Comparison of ENCODE assay signal across 14 cellular contexts in genomic region chr7:96284240-96284639, GRCh38. TPM values are rescaled to one million over a fixed set of nuclear protein-coding genes. Genes with fewer than 3 reads are reported as not detected.
DNase-seq lines count a peak whose midpoint lies in the region; ATAC-seq and TF ChIP-seq lines count a peak whose summit lies in the region.
"Had no signal": no experiment of that assay in that cellular context is flagged by ENCODE, and none has a peak within 500 bp of the region (broad histone marks: within the 10 kb centered on the region; RNA-seq: fewer than 3 reads in every experiment).

No MANE protein-coding gene starts in this region.

- H3K4me3 Mint-ChIP-seq in activated T-cell treated with anti-CD3 and anti-CD28 coated beads, Interleukin-2, amount 50 U/mL, for 24 hours = no peak overlapping the region
- H3K4me3 Mint-ChIP-seq in activated T-cell treated with anti-CD3 and anti-CD28 coated beads, Interleukin-2, amount 50 U/mL, for 4 hours = no peak overlapping the region
- no peak overlapping the region for H3K4me3 Mint-ChIP-seq in CD4-positive, alpha-beta T cell
- no peak overlapping the region for H3K4me3 Mint-ChIP-seq in CD14-positive monocyte

- H3K23ac ChIP-seq in IMR-90 (ENCODE audit: low read depth, low read length) = no peak overlapping the region

- H2AK9ac ChIP-seq in IMR-90 (replicated peaks; ENCODE audit: low read depth, low read length, poor library complexity) = no peak overlapping the region

- peak overlapping the region; percentile 88 for H3K27ac Mint-ChIP-seq in activated T-cell treated with anti-CD3 and anti-CD28 coated beads, Interleukin-2, amount 50 U/mL, for 24 hours
- peak overlapping the region; percentile 84 for H3K27ac Mint-ChIP-seq in CD4-positive, alpha-beta T cell
- H3K27ac Mint-ChIP-seq in CD14-positive monocyte = no peak overlapping the region

- H4K8ac ChIP-seq in IMR-90 (ENCODE audit: low read depth in 2 of 2, low read length in 2 of 2) = no peak overlapping the region

- H3K36me3 ChIP-seq in IMR-90 (ENCODE audit: control insufficient read depth, insufficient read depth, low read length) = no peaks in the 10 kb centered on the region
- H3K36me3 ChIP-seq in effector memory CD4-positive, alpha-beta T cell (ENCODE audit: control insufficient read depth, insufficient read depth, low read length) = no peaks in the 10 kb centered on the region
- H3K36me3 ChIP-seq: BE2C had no signal

- ATAC-seq in activated T-cell treated with anti-CD3 and anti-CD28 coated beads, Interleukin-2, amount 50 U/mL, for 4 hours = no peak
- ATAC-seq in CD4-positive, alpha-beta T cell (ENCODE audit: poor library complexity) = no peak
- no peak for ATAC-seq in IMR-90 (ENCODE audit: low read depth)
- ATAC-seq: HCT116 had no signal

- no peak overlapping the region for H3K27ac ChIP-seq in CD4-positive, alpha-beta T cell (ENCODE audit: low read depth, low read length)
- H3K27ac ChIP-seq in IMR-90 (ENCODE audit: insufficient read depth, low read length) = no peak overlapping the region
- peak overlapping the region; percentile 12 for H3K27ac ChIP-seq in effector memory CD4-positive, alpha-beta T cell (ENCODE audit: insufficient read depth, low read length, poor library complexity, severe bottlenecking)
- H3K27ac ChIP-seq: C4-2B, GM23248, HL-60 had no signal

- no peak for TF ChIP-seq POLR2A in IMR-90 (IDR thresholded peaks at IDR 0.05; ENCODE audit: low read depth, low read length)

- no CpG with 5 or more reads among the region's 2 CpGs for WGBS in IMR-90 (ENCODE audit: extremely low coverage in 2 of 2, insufficient read length in 1 of 2), 2 experiments

- H3K79me1 ChIP-seq in IMR-90 (ENCODE audit: low read depth in 1 of 2, low read length in 2 of 2) = peaks cover 22 to 23% of the 10 kb centered on the region in 2 experiments; a peak in 3 of 4 replicates

- H2BK5ac ChIP-seq in IMR-90 (ENCODE audit: low read depth, low read length, poor library complexity, severe bottlenecking) = no peak overlapping the region

- peaks cover 48% of the 10 kb centered on the region for H3K4me1 Mint-ChIP-seq in activated T-cell treated with anti-CD3 and anti-CD28 coated beads, Interleukin-2, amount 50 U/mL, for 24 hours (ENCODE audit: low read depth)
- peaks cover 40% of the 10 kb centered on the region for H3K4me1 Mint-ChIP-seq in activated T-cell treated with anti-CD3 and anti-CD28 coated beads, Interleukin-2, amount 50 U/mL, for 4 hours (ENCODE audit: low read depth)
- H3K4me1 Mint-ChIP-seq in CD4-positive, alpha-beta T cell (ENCODE audit: low read depth) = peaks cover 47% of the 10 kb centered on the region
- H3K4me1 Mint-ChIP-seq in CD14-positive monocyte = peaks cover 24% of the 10 kb centered on the region

- POLR2A ChIA-PET in CD4-positive, alpha-beta T cell (lab: Charles Lee) = no interaction called here
- POLR2A ChIA-PET in IMR-90 (lab: Charles Lee; ENCODE audit: unreplicated experiment) = no interaction called here

- no peak overlapping the region for H2BK15ac ChIP-seq in IMR-90 (ENCODE audit: low read depth, low read length)

- peaks cover 37% of the 10 kb centered on the region for H3K36me3 Mint-ChIP-seq in activated T-cell treated with anti-CD3 and anti-CD28 coated beads, Interleukin-2, amount 50 U/mL, for 24 hours (ENCODE audit: low read depth)
- peaks cover 6% of the 10 kb centered on the region for H3K36me3 Mint-ChIP-seq in activated T-cell treated with anti-CD3 and anti-CD28 coated beads, Interleukin-2, amount 50 U/mL, for 4 hours (ENCODE audit: insufficient read depth)
- peaks cover 3% of the 10 kb centered on the region for H3K36me3 Mint-ChIP-seq in CD4-positive, alpha-beta T cell (ENCODE audit: low read depth)
- peaks cover 14 to 46% of the 10 kb centered on the region in 2 donors for H3K36me3 Mint-ChIP-seq in CD14-positive monocyte

- no TSS peak for BruUV-seq in IMR-90 (replicated peaks; lab: Mats Ljungman, UMichigan)

- CTCF ChIA-PET in CD4-positive, alpha-beta T cell (lab: Charles Lee) = no interaction called here
- CTCF ChIA-PET in IMR-90 (lab: Yijun Ruan, JAX) = interaction anchor here (0.6 kb wide), 1 partner anchor 98 kb away, joined by 5 read pairs; no protein-coding TSS in a partner anchor

- intact Hi-C loops in CD4-positive, alpha-beta T cell (cut with DNase I, micrococcal nuclease) = no loop called here
- intact Hi-C loops in IMR-90 (cut with micrococcal nuclease) = no loop called here
- intact Hi-C loops in CD14-positive monocyte (cut with micrococcal nuclease) = no loop called here

- TF ChIP-seq CTCF in CD4-positive, alpha-beta T cell (IDR thresholded peaks at IDR 0.05) = no peak
- no peak for TF ChIP-seq CTCF in IMR-90 (conservative IDR thresholded peaks at IDR 0.05; ENCODE audit: low read depth, low read length)
- no peak for TF ChIP-seq CTCF in CD14-positive monocyte (IDR thresholded peaks at IDR 0.05)

- no peak overlapping the region for H4K91ac ChIP-seq in IMR-90 (ENCODE audit: insufficient read depth, low read depth, low read length)

- no peak overlapping the region for H3K4me2 ChIP-seq in IMR-90 (ENCODE audit: low read depth, low read length)

- dilution Hi-C loops in IMR-90 (cut with HindIII; ENCODE audit: low sequenced_read_pairs, unreplicated experiment) = no loop called here

- no peak overlapping the region for H3K18ac ChIP-seq in IMR-90 (ENCODE audit: low read depth, low read length)

- H3K9me3 Mint-ChIP-seq in activated T-cell treated with anti-CD3 and anti-CD28 coated beads, Interleukin-2, amount 50 U/mL, for 24 hours = peaks cover 14% of the 10 kb centered on the region
- no peaks in the 10 kb centered on the region for H3K9me3 Mint-ChIP-seq in activated T-cell treated with anti-CD3 and anti-CD28 coated beads, Interleukin-2, amount 50 U/mL, for 4 hours
- peaks cover 3% of the 10 kb centered on the region for H3K9me3 Mint-ChIP-seq in CD4-positive, alpha-beta T cell
- H3K9me3 Mint-ChIP-seq in CD14-positive monocyte = peaks cover 0 to 9% (median 3%) of the 10 kb centered on the region in 7 donors

- no peaks in the 10 kb centered on the region for H3K4me1 ChIP-seq in IMR-90 (ENCODE audit: control insufficient read depth, insufficient read depth, low read length)
- peaks cover 13% of the 10 kb centered on the region for H3K4me1 ChIP-seq in effector memory CD4-positive, alpha-beta T cell (ENCODE audit: control insufficient read depth, insufficient read depth, low read length, poor library complexity, severe bottlenecking)
- H3K4me1 ChIP-seq: BE2C had no signal

- 0 out of 2 replicates have a peak, but pooled peaks cover 6% of the 10 kb centered on the region for H4K20me1 ChIP-seq in IMR-90 (ENCODE audit: insufficient read depth, low read length)

- TF ChIP-seq RAD21 in IMR-90 (IDR thresholded peaks at IDR 0.05; ENCODE audit: low read length) = no peak

- no peak overlapping the region for H2AFZ ChIP-seq in IMR-90 (replicated peaks; ENCODE audit: low read length, poor library complexity)
- H2AFZ ChIP-seq: GM23248 had no signal

- H3K9me1 ChIP-seq in IMR-90 (ENCODE audit: insufficient read depth, low read length) = peaks cover 6% of the 10 kb centered on the region; the same call in 1 of the 2 replicates

- in situ Hi-C loops in IMR-90 (cut with MboI; ENCODE audit: low sequenced_read_pairs) = no loop called here

- H3K27me3 ChIP-seq in CD4-positive, alpha-beta T cell (ENCODE audit: control insufficient read depth, insufficient read depth, low read length) = no peaks in the 10 kb centered on the region
- H3K27me3 ChIP-seq in IMR-90 (ENCODE audit: control insufficient read depth, insufficient read depth, low read length) = no peaks in the 10 kb centered on the region
- H3K27me3 ChIP-seq in effector memory CD4-positive, alpha-beta T cell (replicated peaks; ENCODE audit: control insufficient read depth, insufficient read depth, low read length, poor library complexity, severe bottlenecking) = no peaks in the 10 kb centered on the region
- H3K27me3 ChIP-seq: BE2C had no signal

- H2BK120ac ChIP-seq in IMR-90 (ENCODE audit: low read depth, low read length) = no peak overlapping the region

- no peak for DNase-seq in activated T-cell treated with anti-CD3 and anti-CD28 coated beads, Interleukin-2, amount 50 U/mL, for 24 hours
- no peak for DNase-seq in activated T-cell treated with anti-CD3 and anti-CD28 coated beads, Interleukin-2, amount 50 U/mL, for 4 hours
- DNase-seq in CD4-positive, alpha-beta T cell = no peak
- no peak for DNase-seq in IMR-90
- DNase-seq in effector memory CD4-positive, alpha-beta T cell = no peak
- DNase-seq in AML-193 (lab: John Stamatoyannopoulos, UW) = no peak
- DNase-seq in CD14-positive monocyte (ENCODE audit: low spot score) = no peak
- DNase-seq: BE2C, DMS79 had no signal

- H2AK5ac ChIP-seq in IMR-90 (ENCODE audit: low read depth, low read length) = no peak overlapping the region

- no peak overlapping the region for H4K5ac ChIP-seq in IMR-90 (ENCODE audit: low read depth, low read length)

- H3K14ac ChIP-seq in IMR-90 (replicated peaks; ENCODE audit: low read depth, low read length) = no peak overlapping the region

- H3K27me3 Mint-ChIP-seq in activated T-cell treated with anti-CD3 and anti-CD28 coated beads, Interleukin-2, amount 50 U/mL, for 24 hours = no peaks in the 10 kb centered on the region
- no peaks in the 10 kb centered on the region for H3K27me3 Mint-ChIP-seq in activated T-cell treated with anti-CD3 and anti-CD28 coated beads, Interleukin-2, amount 50 U/mL, for 4 hours (ENCODE audit: low read depth)
- no peaks in the 10 kb centered on the region for H3K27me3 Mint-ChIP-seq in CD4-positive, alpha-beta T cell
- H3K27me3 Mint-ChIP-seq in CD14-positive monocyte (ENCODE audit: low read depth in 3 of 3) = peaks cover 0 to 3% (median 1%) of the 10 kb centered on the region in 3 donors

- H3K4me3 ChIP-seq in IMR-90 (ENCODE audit: insufficient read depth, low read depth, low read length) = no peak overlapping the region
- H3K4me3 ChIP-seq in effector memory CD4-positive, alpha-beta T cell (ENCODE audit: insufficient read depth, low read depth, low read length, poor library complexity, severe bottlenecking) = no peak overlapping the region
- H3K4me3 ChIP-seq: GM12878, GM23248 had no signal

- H3K9ac ChIP-seq in IMR-90 (ENCODE audit: low read depth, low read length) = no peak overlapping the region
- H3K9ac ChIP-seq: GM23248 had no signal

- H2BK20ac ChIP-seq in IMR-90 (ENCODE audit: low read depth, low read length) = no peak overlapping the region

- no peak overlapping the region for H3K56ac ChIP-seq in IMR-90 (ENCODE audit: extremely low read depth, insufficient read depth, low read length)

- H3K4ac ChIP-seq in IMR-90 (ENCODE audit: low read depth, low read length) = no peak overlapping the region

- no peaks in the 10 kb centered on the region for H3K9me3 ChIP-seq in CD4-positive, alpha-beta T cell (ENCODE audit: control insufficient read depth, low read length)
- no peaks in the 10 kb centered on the region for H3K9me3 ChIP-seq in IMR-90 (ENCODE audit: control insufficient read depth, insufficient read depth, low read length)
- no peaks in the 10 kb centered on the region for H3K9me3 ChIP-seq in effector memory CD4-positive, alpha-beta T cell (ENCODE audit: control insufficient read depth, low read length)
- H3K9me3 ChIP-seq: BE2C had no signal

RNA-seq across cellular contexts. Expression of gene SLC25A13, which starts 37.7 kb away (rescaled TPM):
- 10 to 100 TPM; 18.0 to 19.0 (median 18.3) TPM for total RNA-seq in activated T-cell treated with anti-CD3 and anti-CD28 coated beads, Interleukin-2, amount 50 U/mL, for 4 hours
- total RNA-seq in CD4-positive, alpha-beta T cell = 10 to 100 TPM; 12.7 to 13.5 TPM
- total RNA-seq in IMR-90 (2012; rRNA removed) = 11.7 and 13.6 TPM in 2 replicates
- polyA plus RNA-seq in IMR-90 (2012; rRNA removed) (5.6 and 7.4 TPM in 2 replicates), CD14-positive monocyte (10 to 100 TPM; 12.7 to 14.4 TPM)
- 1.5 and 2.8 TPM in 2 replicates for polyA plus RNA-seq in IMR-90 (2012; cell fraction: cytosol; rRNA removed)
- polyA plus RNA-seq in IMR-90 (2012; cell fraction: nucleus; rRNA removed; ENCODE audit: low replicate concordance) = 1.7 and 12.1 TPM in 2 replicates

Comparison
In these comparisons a context has a peak if more than half of its experiments do, and no peak if none do; other contexts are left out.
1. H3K27ac Mint-ChIP-seq: peak in activated T-cell treated with anti-CD3 and anti-CD28 coated beads, Interleukin-2, amount 50 U/mL, for 24 hours (single experiment) and CD4-positive, alpha-beta T cell (single experiment); none in CD14-positive monocyte (0 of 7).